17 cellular contexts compared by ENCODE assay signal in genomic region chr10:76017026-76017732, GRCh38.
"Had no signal": no experiment of that assay in that cellular context is flagged by ENCODE, and none has a peak within 500 bp of the region (broad histone marks: within the 10 kb centered on the region; RNA-seq: fewer than 3 reads in every experiment).

No MANE protein-coding gene starts in this region.

- ATAC-seq: gastroesophageal sphincter; lower lobe of right lung; pancreas; stimulated activated naive CD8-positive, alpha-beta T cell treated with anti-CD3 and anti-CD28 coated beads, Interleukin-15, amount 100 ng/mL, for 72 hours; upper lobe of right lung had no signal

- H3K4me1 Mint-ChIP-seq: activated CD4-positive, alpha-beta memory T cell treated with anti-CD3 and anti-CD28 coated beads, Interleukin-2, amount 10 ng/mL, durations not matched to agents 7 days and 5 days; activated naive CD8-positive, alpha-beta T cell treated with anti-CD3 and anti-CD28 coated beads, Interleukin-2, amount 10 ng/mL, durations not matched to agents 7 days and 5 days; stimulated activated naive CD8-positive, alpha-beta T cell treated with anti-CD3 and anti-CD28 coated beads, Interleukin-15, amount 100 ng/mL, for 72 hours had no signal

- H3K9me3 Mint-ChIP-seq: activated naive CD8-positive, alpha-beta T cell treated with anti-CD3 and anti-CD28 coated beads, Interleukin-2, amount 10 ng/mL, durations not matched to agents 7 days and 5 days; nephron progenitor cell; stimulated activated naive CD8-positive, alpha-beta T cell treated with anti-CD3 and anti-CD28 coated beads, Interleukin-15, amount 100 ng/mL, for 72 hours had no signal

- H3K27ac Mint-ChIP-seq: activated CD4-positive, alpha-beta memory T cell treated with anti-CD3 and anti-CD28 coated beads, Interleukin-2, amount 10 ng/mL, durations not matched to agents 7 days and 5 days; activated naive CD8-positive, alpha-beta T cell treated with anti-CD3 and anti-CD28 coated beads, Interleukin-2, amount 10 ng/mL, durations not matched to agents 7 days and 5 days; nephron progenitor cell; stimulated activated naive CD8-positive, alpha-beta T cell treated with anti-CD3 and anti-CD28 coated beads, Interleukin-15, amount 100 ng/mL, for 72 hours had no signal

- H3K4me3 Mint-ChIP-seq: activated CD4-positive, alpha-beta memory T cell treated with anti-CD3 and anti-CD28 coated beads, Interleukin-2, amount 10 ng/mL, durations not matched to agents 7 days and 5 days; activated naive CD8-positive, alpha-beta T cell treated with anti-CD3 and anti-CD28 coated beads, Interleukin-2, amount 10 ng/mL, durations not matched to agents 7 days and 5 days; nephron progenitor cell; stimulated activated naive CD8-positive, alpha-beta T cell treated with anti-CD3 and anti-CD28 coated beads, Interleukin-15, amount 100 ng/mL, for 72 hours had no signal

- H3K4me3 ChIP-seq: gastroesophageal sphincter, lower lobe of right lung, pancreas, testis, upper lobe of right lung had no signal

- H3K36me3 ChIP-seq: gastroesophageal sphincter, lower lobe of right lung, pancreas, upper lobe of right lung had no signal

- H3K4me1 ChIP-seq: gastroesophageal sphincter, lower lobe of right lung, pancreas, testis, upper lobe of right lung had no signal

- H3K27me3 Mint-ChIP-seq: activated CD4-positive, alpha-beta memory T cell treated with anti-CD3 and anti-CD28 coated beads, Interleukin-2, amount 10 ng/mL, durations not matched to agents 7 days and 5 days; stimulated activated naive CD8-positive, alpha-beta T cell treated with anti-CD3 and anti-CD28 coated beads, Interleukin-15, amount 100 ng/mL, for 72 hours had no signal

- H3K9me3 ChIP-seq: gastroesophageal sphincter, lower lobe of right lung, pancreas, testis, upper lobe of right lung had no signal

- H3K36me3 Mint-ChIP-seq: activated naive CD8-positive, alpha-beta T cell treated with anti-CD3 and anti-CD28 coated beads, Interleukin-2, amount 10 ng/mL, durations not matched to agents 7 days and 5 days had no signal

- H3K27me3 ChIP-seq: gastroesophageal sphincter, pancreas, testis, upper lobe of right lung had no signal

- DNase-seq: activated CD4-positive, alpha-beta memory T cell treated with anti-CD3 and anti-CD28 coated beads, Interleukin-2, amount 10 ng/mL, durations not matched to agents 7 days and 5 days; activated naive CD8-positive, alpha-beta T cell treated with anti-CD3 and anti-CD28 coated beads, Interleukin-2, amount 10 ng/mL, durations not matched to agents 7 days and 5 days; activated T-cell treated with anti-CD3 and anti-CD28 coated beads, Interleukin-2, amount 50 U/mL, for 48 hours; caudate nucleus; cortex of kidney; effector CD8-positive, alpha-beta T cell; lower lobe of right lung; nephron progenitor cell; pancreas; stimulated activated CD4-positive, alpha-beta T cell treated with anti-CD3 and anti-CD28 coated beads, Interleukin-15, amount 100 ng/mL, for 24 hours; stimulated activated CD4-positive, alpha-beta T cell treated with anti-CD3 and anti-CD28 coated beads, Interleukin-4, amount 100 ng/mL, for 24 hours; stimulated activated naive CD8-positive, alpha-beta T cell treated with anti-CD3 and anti-CD28 coated beads, Interleukin-15, amount 100 ng/mL, for 72 hours; T-helper 9 cell; testis; upper lobe of right lung had no signal

- H3K27ac ChIP-seq: epithelial cell of prostate, gastroesophageal sphincter, lower lobe of right lung, pancreas, testis, upper lobe of right lung had no signal
